In genomic region chr4:35548921-35549320, GRCh38 we compare ENCODE assay signal across 15 cellular contexts.
DNase-seq lines count a peak whose midpoint lies in the region; ATAC-seq, FAIRE-seq and TF ChIP-seq lines count a peak whose summit lies in the region.
"Had no signal": no experiment of that assay in that cellular context is flagged by ENCODE, and none has a peak within 500 bp of the region (broad histone marks: within the 10 kb centered on the region; RNA-seq: fewer than 3 reads in every experiment).

No MANE protein-coding gene starts in this region.

- intact Hi-C loops in breast epithelium (cut with DNase I; ENCODE audit: low total_unique reads): no loop called here

- H3K4me3 ChIP-seq in breast epithelium: no peak overlapping the region
- H3K4me3 ChIP-seq: HAP-1 had no signal

- H3K27me3 ChIP-seq in breast epithelium: no peaks in the 10 kb centered on the region

- TF ChIP-seq CTCF in GM20000 (IDR thresholded peaks at IDR 0.05; ENCODE audit: extremely low read depth, missing control alignments) (no peak), D721Med (IDR thresholded peaks at IDR 0.05; ENCODE audit: insufficient read depth, missing control alignments) (no peak), breast epithelium (IDR thresholded peaks at IDR 0.05) (no peak)

- H3K36me3 ChIP-seq in breast epithelium: no peaks in the 10 kb centered on the region
- H3K36me3 ChIP-seq: HAP-1 had no signal

- no peaks in the 10 kb centered on the region for H3K9me3 ChIP-seq in breast epithelium
- H3K9me3 ChIP-seq: HAP-1 had no signal

- H3K4me1 ChIP-seq in breast epithelium: no peaks in the 10 kb centered on the region

- FAIRE-seq in GM12891 (lab: Jason Lieb, UNC) (no peak), D721Med (lab: Jason Lieb, UNC) (no peak)
- FAIRE-seq: A204.1, H1 had no signal

- DNase-seq in GM12891 (ENCODE audit: insufficient read length, low spot score): no peak
- DNase-seq in GM20000 (ENCODE audit: low spot score): peak; percentile 3
- peak; percentile 70 for DNase-seq in MV-4-11 (lab: John Stamatoyannopoulos, UW)
- DNase-seq in RPMI8226: peak; percentile 26
- DNase-seq in SK-N-DZ (ENCODE audit: low spot score): no peak
- no peak for DNase-seq in D721Med (ENCODE audit: insufficient read length, low spot score)
- DNase-seq in breast epithelium (ENCODE audit: low spot score in 2 of 2): no peak
- DNase-seq: C1 segment of cervical spinal cord; Calu3; CD4-positive, alpha-beta T cell; DMS79 had no signal

- no peak for ATAC-seq in HG03571 (IDR thresholded peaks at IDR 0.05; ENCODE audit: unreplicated experiment)

- TF ChIP-seq POLR2A in GM12891 (IDR thresholded peaks at IDR 0.05; ENCODE audit: low read depth, low read length) (no peak), breast epithelium (IDR thresholded peaks at IDR 0.05) (no peak)

- no peak overlapping the region for H3K27ac ChIP-seq in breast epithelium

TF ChIP-seq in GM12891, 5 proteins besides CTCF, POLR2A, EP300 and RAD21:
- peak; percentile 93 for TF ChIP-seq SPI1 (IDR thresholded peaks at IDR 0.05; ENCODE audit: low read depth, low read length)
- TF ChIP-seq TAF1 (IDR thresholded peaks at IDR 0.05; ENCODE audit: low read depth, low read length): no peak
- TF ChIP-seq POU2F2 (IDR thresholded peaks at IDR 0.05; ENCODE audit: low read depth, low read length): no peak

Comparison
In these comparisons a context has a peak if more than half of its experiments do, and no peak if none do; other contexts are left out.
1. DNase-seq: peak in GM20000 (single experiment), MV-4-11 (single experiment) and RPMI8226 (single experiment); none in GM12891 (single experiment), SK-N-DZ (single experiment), D721Med (single experiment) and breast epithelium (0 of 2).